Comparison of ENCODE assay signal across 17 cellular contexts in genomic region chr11:35531246-35531645, GRCh38. TPM values are rescaled to one million over a fixed set of nuclear protein-coding genes. Genes with fewer than 3 reads are reported as not detected.
DNase-seq lines count a peak whose midpoint lies in the region; ATAC-seq, FAIRE-seq and TF ChIP-seq lines count a peak whose summit lies in the region.
"Had no signal": no experiment of that assay in that cellular context is flagged by ENCODE, and none has a peak within 500 bp of the region (broad histone marks: within the 10 kb centered on the region; RNA-seq: fewer than 3 reads in every experiment).

No MANE protein-coding gene starts in this region.

- H3K27me3 Mint-ChIP-seq in astrocyte (ENCODE audit: low read depth, unreplicated experiment): peaks cover 7% of the 10 kb centered on the region

- TF ChIP-seq RAD21 in SK-N-SH (IDR thresholded peaks at IDR 0.05; ENCODE audit: low read length): no peak

- no peak for TF ChIP-seq EP300 in SK-N-SH (IDR thresholded peaks at IDR 0.05; ENCODE audit: borderline replicate concordance in 1 of 2, low read depth in 1 of 2, low read length in 1 of 2)

- peak overlapping the region; percentile 77 for H3K27ac Mint-ChIP-seq in astrocyte (ENCODE audit: unreplicated experiment)

- no peaks in the 10 kb centered on the region for H3K27me3 ChIP-seq in SK-N-SH (ENCODE audit: insufficient read depth)
- H3K27me3 ChIP-seq in astrocyte (ENCODE audit: insufficient read depth, low read length): no peaks in the 10 kb centered on the region

- H3K27ac ChIP-seq in SK-N-SH (ENCODE audit: low read depth in 2 of 2, low read length in 1 of 2): peak overlapping the region in 1 of 2 experiments; percentile 87; a peak in 3 of 4 replicates
- peak overlapping the region; percentile 80 for H3K27ac ChIP-seq in astrocyte (ENCODE audit: low read depth, low read length)
- H3K27ac ChIP-seq: 22Rv1, HL-60 had no signal

- no peaks in the 10 kb centered on the region for H3K36me3 Mint-ChIP-seq in astrocyte (ENCODE audit: low read depth, unreplicated experiment)

- H3K4me3 ChIP-seq in SK-N-SH (ENCODE audit: low read depth in 2 of 2, low read length in 1 of 2) (no peak overlapping the region), astrocyte (ENCODE audit: insufficient read depth, low read depth, low read length) (no peak overlapping the region), fibroblast of pulmonary artery (replicated peaks; ENCODE audit: low read depth, low read length) (no peak overlapping the region)
- H3K4me3 ChIP-seq: K562 had no signal

- 91% methylated on average over 1 of the region's 1 CpG for WGBS in SK-N-SH (ENCODE audit: low lambda C conversion rate)

- no peaks in the 10 kb centered on the region for H4K20me1 ChIP-seq in SK-N-SH (ENCODE audit: insufficient read depth)
- H4K20me1 ChIP-seq in astrocyte (ENCODE audit: insufficient read depth, low read length): no peaks in the 10 kb centered on the region

- TF ChIP-seq CTCF in SK-N-SH (IDR thresholded peaks at IDR 0.05) (no peak), astrocyte (IDR thresholded peaks at IDR 0.05; ENCODE audit: insufficient read depth, low read depth, low read length) (no peak), fibroblast of pulmonary artery (IDR thresholded peaks at IDR 0.05; ENCODE audit: low read length, missing control alignments) (no peak)

- peaks cover 20% of the 10 kb centered on the region for H3K4me1 Mint-ChIP-seq in astrocyte (ENCODE audit: low read depth, unreplicated experiment)

- FAIRE-seq in astrocyte (lab: Jason Lieb, UNC): peak; percentile 89
- FAIRE-seq: K562 had no signal

- H3F3A ChIP-seq in SK-N-SH (replicated peaks; ENCODE audit: insufficient read depth): peaks cover 23% of the 10 kb centered on the region

- no peaks in the 10 kb centered on the region for H3K9me3 ChIP-seq in SK-N-SH
- no peaks in the 10 kb centered on the region for H3K9me3 ChIP-seq in astrocyte (ENCODE audit: insufficient read depth, low read depth, low read length)

- H3K4me1 ChIP-seq in SK-N-SH (ENCODE audit: control insufficient read depth in 1 of 2, insufficient read depth in 2 of 2, low read depth in 1 of 2, low read length in 1 of 2): peaks cover 15 to 18% of the 10 kb centered on the region in 2 experiments
- H3K4me1 ChIP-seq in astrocyte (ENCODE audit: insufficient read depth, low read length): peaks cover 23% of the 10 kb centered on the region

- no peak overlapping the region for H3K4me3 Mint-ChIP-seq in astrocyte (ENCODE audit: unreplicated experiment)

- H3K9ac ChIP-seq in SK-N-SH (no peak overlapping the region), astrocyte (ENCODE audit: low read length) (peak overlapping the region; percentile 40)

- intact Hi-C loops in sciatic nerve (cut with DNase I): no loop called here

- H3K4me2 ChIP-seq in SK-N-SH (peak overlapping the region; percentile 62; the same call in 1 of the 2 replicates), astrocyte (ENCODE audit: low read length) (peak overlapping the region; percentile 53)

- no peak for DNase-seq in SK-N-SH
- peak; percentile 61 for DNase-seq in astrocyte (ENCODE audit: low read depth)
- peak; percentile 45 for DNase-seq in fibroblast of pulmonary artery (ENCODE audit: low read depth)
- no peak for DNase-seq in sciatic nerve (ENCODE audit: low spot score)
- no peak for DNase-seq in occipital lobe (lab: John Stamatoyannopoulos, UW)
- DNase-seq: C1 segment of cervical spinal cord, DMS153, NCI-H1048, NCI-H2227 treated with DMSO at 0.1 percent for 48 hours, NCI-H524 treated with DMSO at 0.1 percent for 48 hours had no signal

- POLR2A ChIA-PET in SK-N-SH (lab: Yijun Ruan, JAX): no interaction called here

- ATAC-seq in SK-N-SH treated with all-trans-retinoic acid at 6 μM for 48 hours: no peak; the same call in 2 of the 3 replicates
- ATAC-seq in sciatic nerve: peak; percentile 26
- no peak for ATAC-seq in GM21447 (IDR thresholded peaks at IDR 0.05; ENCODE audit: unreplicated experiment)
- no peak for ATAC-seq in HG03378 (IDR thresholded peaks at IDR 0.05; ENCODE audit: unreplicated experiment)
- ATAC-seq: K562 had no signal

- peaks cover 4% of the 10 kb centered on the region for H3K9me3 Mint-ChIP-seq in astrocyte (ENCODE audit: unreplicated experiment)

- H3K36me3 ChIP-seq in SK-N-SH (replicated peaks in 1 of 2; ENCODE audit: control insufficient read depth in 1 of 2, insufficient read depth in 2 of 2, low read length in 1 of 2) (no peaks in the 10 kb centered on the region), astrocyte (ENCODE audit: insufficient read depth, low read length) (no peaks in the 10 kb centered on the region)

- CTCF ChIA-PET in SK-N-SH (lab: Yijun Ruan, JAX): interaction anchor here (1.9 to 3.9 kb wide), 2 partner anchors 44 to 46 kb away, joined by 6 to 13 read pairs; no protein-coding TSS in a partner anchor

- no peaks in the 10 kb centered on the region for H3K9me2 ChIP-seq in SK-N-SH

- H3K79me2 ChIP-seq in SK-N-SH (ENCODE audit: insufficient read depth): no peaks in the 10 kb centered on the region
- no peaks in the 10 kb centered on the region for H3K79me2 ChIP-seq in astrocyte (ENCODE audit: insufficient read depth, low read length)

- H2AFZ ChIP-seq in SK-N-SH (ENCODE audit: low read depth): no peak overlapping the region; the same call in 1 of the 2 replicates
- H2AFZ ChIP-seq in astrocyte (ENCODE audit: low read depth, low read length): no peak overlapping the region

TF ChIP-seq in SK-N-SH, 30 proteins besides CTCF, POLR2A, EP300 and RAD21 (continues in another document):
- TF ChIP-seq USF1 (IDR thresholded peaks at IDR 0.05; ENCODE audit: borderline replicate concordance, low read depth) (no peak), GABPA (IDR thresholded peaks at IDR 0.05; ENCODE audit: low read depth) (no peak), MEF2A (IDR thresholded peaks at IDR 0.05; ENCODE audit: borderline replicate concordance, low read depth) (no peak), FOXM1 (IDR thresholded peaks at IDR 0.05; ENCODE audit: low read depth) (no peak), FOXJ3 (CRISPR knock-in tag; IDR thresholded peaks at IDR 0.05) (no peak), GATA2 (CRISPR knock-in tag; IDR thresholded peaks at IDR 0.05) (no peak), POLR2AphosphoS5 (IDR thresholded peaks at IDR 0.05; ENCODE audit: low read depth, low read length) (no peak), FOSL2 (IDR thresholded peaks at IDR 0.05; ENCODE audit: borderline replicate concordance, low read depth) (no peak), JUND (IDR thresholded peaks at IDR 0.05) (no peak), RXRA (IDR thresholded peaks at IDR 0.05; ENCODE audit: borderline replicate concordance, low read depth) (no peak), MXI1 (IDR thresholded peaks at IDR 0.05; ENCODE audit: low read depth, low read length) (no peak), MAX (IDR thresholded peaks at IDR 0.05; ENCODE audit: low read depth) (no peak), TEAD4 (IDR thresholded peaks at IDR 0.05; ENCODE audit: borderline replicate concordance, insufficient read depth) (no peak)

TF ChIP-seq in SK-N-SH treated with all-trans-retinoic acid at 6 μM for 48 hours, 23 proteins besides CTCF, POLR2A, EP300 and RAD21:
- TF ChIP-seq PPARA (CRISPR knock-in tag; IDR thresholded peaks at IDR 0.05; ENCODE audit: borderline replicate concordance) (no peak), ISL1 (CRISPR knock-in tag; IDR thresholded peaks at IDR 0.05) (no peak), CSRNP3 (CRISPR knock-in tag; IDR thresholded peaks at IDR 0.05) (no peak), CREB5 (CRISPR knock-in tag; IDR thresholded peaks at IDR 0.05; ENCODE audit: low read depth) (no peak), CSDC2 (CRISPR knock-in tag; IDR thresholded peaks at IDR 0.05) (no peak), ZC3H10 (CRISPR knock-in tag; IDR thresholded peaks at IDR 0.05) (no peak), ZNF70 (CRISPR knock-in tag; IDR thresholded peaks at IDR 0.05) (no peak), OSR1 (CRISPR knock-in tag; IDR thresholded peaks at IDR 0.05) (no peak)

RNA-seq across cellular contexts. Expression of gene PAMR1, which starts 5.8 kb away (rescaled TPM):
- 0.31 and 0.42 TPM in 2 replicates for polyA plus RNA-seq in SK-N-SH (2012; rRNA removed)
- polyA plus RNA-seq in SK-N-SH (2012; cell fraction: cytosol; rRNA removed): 0.21 and 0.30 TPM in 2 replicates
- 1.2 and 1.6 TPM in 2 replicates for polyA plus RNA-seq in SK-N-SH (2012; cell fraction: nucleus; rRNA removed)
- 12.6 and 18.0 TPM in 2 replicates for total RNA-seq in astrocyte
- 15.6 TPM for total RNA-seq in sciatic nerve
- total RNA-seq in occipital lobe: 3.0 TPM
- total RNA-seq: K562, OCI-LY7 had no signal
- polyA plus RNA-seq: K562 had no signal

Comparison
In these comparisons a context has a peak if more than half of its experiments do, and no peak if none do; other contexts are left out.
1. DNase-seq: peak in astrocyte (single experiment) and fibroblast of pulmonary artery (single experiment); none in SK-N-SH (single experiment), sciatic nerve (single experiment) and occipital lobe (single experiment).